ENCODE assay signal across 8 cellular contexts in genomic region chr17:45021607-45022287, GRCh38. TPM values are rescaled to one million over a fixed set of nuclear protein-coding genes. Genes with fewer than 3 reads are reported as not detected.
DNase-seq lines count a peak whose midpoint lies in the region; ATAC-seq and TF ChIP-seq lines count a peak whose summit lies in the region.

No MANE protein-coding gene starts in this region.

- no peaks in the 10 kb centered on the region for H4K20me1 ChIP-seq in OCI-LY7 (ENCODE audit: insufficient read depth, low read length)

- TF ChIP-seq CTCF in OCI-LY7 (conservative IDR thresholded peaks at IDR 0.05; ENCODE audit: low read length) = peak; percentile 87
- TF ChIP-seq CTCF in esophagus muscularis mucosa (IDR thresholded peaks at IDR 0.05) = peak in 2 of 3 experiments; percentile 95 to 99

- DNase-seq in DMS 273 (lab: John Stamatoyannopoulos, UW; ENCODE audit: unreplicated experiment) (peak; percentile 94), OCI-LY7 (ENCODE audit: low spot score) (peak; percentile 76), esophagus muscularis mucosa (ENCODE audit: extremely low spot score) (no peak), cortex of kidney (lab: John Stamatoyannopoulos, UW) (no peak)
- peak; percentile 71 to 83 for DNase-seq in activated T-cell treated with anti-CD3 and anti-CD28 coated beads, Interleukin-2, amount 50 U/mL, for 72 hours
- DNase-seq in naive thymus-derived CD4-positive, alpha-beta T cell = peak; percentile 34 to 81 (median 60)
- DNase-seq in stimulated activated naive CD4-positive, alpha-beta T cell (lab: John Stamatoyannopoulos, UW) = peak; percentile 24 to 63 (median 56)

- peaks cover 14% of the 10 kb centered on the region for H3K4me1 ChIP-seq in OCI-LY7 (ENCODE audit: insufficient read depth, low read length, poor library complexity, severe bottlenecking)
- H3K4me1 ChIP-seq in esophagus muscularis mucosa = peaks cover 35 to 52% (median 49%) of the 10 kb centered on the region in 4 donors
- peaks cover 15 to 17% of the 10 kb centered on the region in 2 donors for H3K4me1 ChIP-seq in naive thymus-derived CD4-positive, alpha-beta T cell (ENCODE audit: control insufficient read depth in 2 of 2, insufficient read depth in 2 of 2, low read length in 2 of 2)

- peaks cover 13% of the 10 kb centered on the region; the same call in 1 of the 2 replicates for H3K36me3 ChIP-seq in OCI-LY7 (ENCODE audit: insufficient read depth, low read length)
- peaks cover 0 to 23% (median 12%) of the 10 kb centered on the region in 4 donors for H3K36me3 ChIP-seq in esophagus muscularis mucosa
- peaks cover 0 to 10% (median 0%) of the 10 kb centered on the region in 3 experiments for H3K36me3 ChIP-seq in naive thymus-derived CD4-positive, alpha-beta T cell (ENCODE audit: control insufficient read depth in 2 of 3, insufficient read depth in 3 of 3, low read length in 3 of 3)

- TF ChIP-seq EP300 in esophagus muscularis mucosa (IDR thresholded peaks at IDR 0.05) = no peak

- H3K4me3 ChIP-seq in OCI-LY7 (ENCODE audit: low read depth, low read length, poor library complexity, severe bottlenecking) (no peak overlapping the region), esophagus muscularis mucosa (peak overlapping the region; percentile 47 to 56 (median 52))
- peak overlapping the region; percentile 47 for H3K4me3 ChIP-seq in naive thymus-derived CD4-positive, alpha-beta T cell (ENCODE audit: low read length)

- H3K9me3 ChIP-seq in OCI-LY7 (ENCODE audit: low read length) = no peaks in the 10 kb centered on the region
- H3K9me3 ChIP-seq in esophagus muscularis mucosa = no peaks in the 10 kb centered on the region
- H3K9me3 ChIP-seq in naive thymus-derived CD4-positive, alpha-beta T cell (ENCODE audit: control insufficient read depth in 2 of 3, low read length in 3 of 3) = no peaks in the 10 kb centered on the region

- no TSS peak for BruUV-seq in OCI-LY7 (replicated peaks; lab: Mats Ljungman, UMichigan)

- H3K27ac Mint-ChIP-seq in activated T-cell treated with anti-CD3 and anti-CD28 coated beads, Interleukin-2, amount 50 U/mL, for 72 hours = no peak overlapping the region
- peak overlapping the region in 2 of 9 donors; percentile 5 to 74 for H3K27ac Mint-ChIP-seq in naive thymus-derived CD4-positive, alpha-beta T cell

- H3K9me3 Mint-ChIP-seq in activated T-cell treated with anti-CD3 and anti-CD28 coated beads, Interleukin-2, amount 50 U/mL, for 72 hours = no peaks in the 10 kb centered on the region
- H3K9me3 Mint-ChIP-seq in naive thymus-derived CD4-positive, alpha-beta T cell = no peaks in the 10 kb centered on the region

- no peaks in the 10 kb centered on the region for H3K27me3 ChIP-seq in esophagus muscularis mucosa
- peaks cover 0 to 11% of the 10 kb centered on the region in 2 donors for H3K27me3 ChIP-seq in naive thymus-derived CD4-positive, alpha-beta T cell (ENCODE audit: control insufficient read depth in 2 of 2, insufficient read depth in 2 of 2, low read length in 2 of 2)

- H3K36me3 Mint-ChIP-seq in activated T-cell treated with anti-CD3 and anti-CD28 coated beads, Interleukin-2, amount 50 U/mL, for 72 hours (ENCODE audit: insufficient read depth in 2 of 2) = peaks cover 0 to 2% of the 10 kb centered on the region in 2 donors
- peaks cover 0 to 11% (median 3%) of the 10 kb centered on the region in 5 donors for H3K36me3 Mint-ChIP-seq in naive thymus-derived CD4-positive, alpha-beta T cell

- TF ChIP-seq POLR2A in esophagus muscularis mucosa (IDR thresholded peaks at IDR 0.05; ENCODE audit: low read depth) = no peak

- H3K4me1 Mint-ChIP-seq in activated T-cell treated with anti-CD3 and anti-CD28 coated beads, Interleukin-2, amount 50 U/mL, for 72 hours (ENCODE audit: low read depth) = peaks cover 23% of the 10 kb centered on the region
- H3K4me1 Mint-ChIP-seq in naive thymus-derived CD4-positive, alpha-beta T cell = peaks cover 6 to 26% (median 18%) of the 10 kb centered on the region in 7 donors

- intact Hi-C loops in OCI-LY7 (cut with micrococcal nuclease; ENCODE audit: unreplicated experiment) (loop anchor here (1.0 to 2.0 kb wide), 2 partner anchors 101 to 111 kb away; partner anchors contain the start of gene PLCD3), esophagus muscularis mucosa (cut with DNase I) (loop anchor here (2.0 to 5.0 kb wide), 3 partner anchors 76 to 247 kb away; no protein-coding TSS in a partner anchor)
- intact Hi-C loops in naive thymus-derived CD4-positive, alpha-beta T cell (cut with micrococcal nuclease) = loop anchor here (1.0 to 5.0 kb wide), 8 partner anchors 29 to 246 kb away; partner anchors contain the start of genes DCAKD (in 1 of the 2) and KIF18B (in 1 of the 2)

- H3K27ac ChIP-seq in OCI-LY7 (ENCODE audit: low read depth, low read length, poor library complexity, severe bottlenecking) = no peak overlapping the region
- H3K27ac ChIP-seq in esophagus muscularis mucosa (replicated peaks in 1 of 4) = peak overlapping the region; percentile 82 to 89 (median 87)
- H3K27ac ChIP-seq in naive thymus-derived CD4-positive, alpha-beta T cell (ENCODE audit: low read depth, low read length) = peak overlapping the region; percentile 14

- POLR2A ChIA-PET in OCI-LY7 (lab: Charles Lee) = interaction anchor here (0.6 kb wide), 1 partner anchor 127 kb away, joined by 5 read pairs; no protein-coding TSS in a partner anchor
- POLR2A ChIA-PET in naive thymus-derived CD4-positive, alpha-beta T cell (lab: Charles Lee) = interaction anchor here (0.7 kb wide), 1 partner anchor 13 kb away, joined by 3 read pairs; no protein-coding TSS in a partner anchor

- H3K4me3 Mint-ChIP-seq in activated T-cell treated with anti-CD3 and anti-CD28 coated beads, Interleukin-2, amount 50 U/mL, for 72 hours = peak overlapping the region; percentile 37 to 72
- peak overlapping the region; percentile 35 to 82 (median 67) for H3K4me3 Mint-ChIP-seq in naive thymus-derived CD4-positive, alpha-beta T cell

- peak; percentile 63 for ATAC-seq in HG03135 (IDR thresholded peaks at IDR 0.05; ENCODE audit: unreplicated experiment)
- ATAC-seq in activated T-cell treated with anti-CD3 and anti-CD28 coated beads, Interleukin-2, amount 50 U/mL, for 72 hours (replicated peaks in 1 of 2) = peak; percentile 74 to 75
- peak; percentile 91 for ATAC-seq in naive thymus-derived CD4-positive, alpha-beta T cell

- no peak overlapping the region; the same call in 1 of the 2 replicates for H3K4me2 ChIP-seq in OCI-LY7 (ENCODE audit: low read length)

- 33% methylated on average over 5 of the region's 57 CpGs for WGBS in esophagus muscularis mucosa

- CTCF ChIA-PET in OCI-LY7 (lab: Charles Lee; ENCODE audit: unreplicated experiment) = no interaction called here
- CTCF ChIA-PET in naive thymus-derived CD4-positive, alpha-beta T cell (lab: Charles Lee) = interaction anchor here (0.6 to 3.0 kb wide), 16 partner anchors 10 to 273 kb away, joined by 3 to 19 read pairs (median 4); partner anchors contain the start of gene DCAKD

- H3K27me3 Mint-ChIP-seq in activated T-cell treated with anti-CD3 and anti-CD28 coated beads, Interleukin-2, amount 50 U/mL, for 72 hours (ENCODE audit: low read depth) = peaks cover 37% of the 10 kb centered on the region
- peaks cover 32 to 35% (median 34%) of the 10 kb centered on the region in 5 donors for H3K27me3 Mint-ChIP-seq in naive thymus-derived CD4-positive, alpha-beta T cell

- no peak overlapping the region for H2AFZ ChIP-seq in OCI-LY7 (ENCODE audit: low read length)

- H3K9me2 ChIP-seq in OCI-LY7 (ENCODE audit: insufficient read depth, low read length) = no peaks in the 10 kb centered on the region

- no peaks in the 10 kb centered on the region for H3K79me2 ChIP-seq in OCI-LY7 (ENCODE audit: insufficient read depth, low read depth, low read length)

RNA-seq across cellular contexts. Expression of gene DCAKD, which starts 29.7 kb away (rescaled TPM):
- 40.8 and 53.1 TPM in 2 replicates for total RNA-seq in OCI-LY7 (2014; rRNA removed; shearing (Covaris generic))
- total RNA-seq in OCI-LY7 (2022) (45.6 and 48.9 TPM in 2 replicates), esophagus muscularis mucosa (10 to 100 TPM; 50.3 to 68.8 (median 57.9) TPM)
- total RNA-seq in activated T-cell treated with anti-CD3 and anti-CD28 coated beads, Interleukin-2, amount 50 U/mL, for 72 hours = 10 to 100 TPM; 42.0 to 59.2 TPM
- 10 to 100 TPM; 14.2 to 36.8 (median 29.8) TPM for total RNA-seq in naive thymus-derived CD4-positive, alpha-beta T cell
- 10 to 100 TPM; 16.9 to 27.6 TPM for polyA plus RNA-seq in naive thymus-derived CD4-positive, alpha-beta T cell

RNA-seq across cellular contexts. Expression of gene NMT1, which starts 39.4 kb away (rescaled TPM):
- 65.7 and 82.3 TPM in 2 replicates for total RNA-seq in OCI-LY7 (2014; rRNA removed; shearing (Covaris generic))
- total RNA-seq in OCI-LY7 (2022) (126 and 134 TPM in 2 replicates), esophagus muscularis mucosa (10 to 100 TPM; 58.5 to 79.3 (median 65.1) TPM)
- total RNA-seq in activated T-cell treated with anti-CD3 and anti-CD28 coated beads, Interleukin-2, amount 50 U/mL, for 72 hours = 100 to 1,000 TPM; 130 to 145 TPM
- total RNA-seq in naive thymus-derived CD4-positive, alpha-beta T cell = 100 to 1,000 TPM in 3 of 5 experiments, 10 to 100 TPM in 2; 59.5 to 136 (median 121) TPM
- polyA plus RNA-seq in naive thymus-derived CD4-positive, alpha-beta T cell = 10 to 100 TPM; 37.5 to 64.1 TPM

RNA-seq across cellular contexts. Expression of gene C1QL1, which starts 53.6 kb away (rescaled TPM):
- not detected in 2 replicates for total RNA-seq in OCI-LY7 (2014; rRNA removed; shearing (Covaris generic))
- total RNA-seq in OCI-LY7 (2022) (not detected in 2 replicates), esophagus muscularis mucosa (10 to 100 TPM in 1 of 4 donors, 1 to 10 TPM in 3; 3.7 to 10.1 (median 6.3) TPM)
- total RNA-seq in activated T-cell treated with anti-CD3 and anti-CD28 coated beads, Interleukin-2, amount 50 U/mL, for 72 hours = 1 to 10 TPM in 1 of 2 donors, under 1 TPM in 1; 0.94 to 2.0 TPM
- total RNA-seq in naive thymus-derived CD4-positive, alpha-beta T cell = under 1 TPM in 1 of 5 experiments, not detected in 4; 0.29 TPM
- not detected for polyA plus RNA-seq in naive thymus-derived CD4-positive, alpha-beta T cell

Comparison
In these comparisons a context has a peak if more than half of its experiments do, and no peak if none do; other contexts are left out.
1. DNase-seq: peak in DMS 273 (single experiment), OCI-LY7 (single experiment), activated T-cell treated with anti-CD3 and anti-CD28 coated beads, Interleukin-2, amount 50 U/mL, for 72 hours (2 of 2), naive thymus-derived CD4-positive, alpha-beta T cell (9 of 9) and stimulated activated naive CD4-positive, alpha-beta T cell (6 of 6); none in esophagus muscularis mucosa (single experiment) and cortex of kidney (single experiment).
2. Peak in every context shown above with its lines, with median percentiles within 50 percentile points of each other: ATAC-seq.